ENCODE assay signal across 27 cellular contexts in genomic region chr6:97557355-97557754, GRCh38.
"Had no signal": no experiment of that assay in that cellular context is flagged by ENCODE, and none has a peak within 500 bp of the region (broad histone marks: within the 10 kb centered on the region; RNA-seq: fewer than 3 reads in every experiment).

No MANE protein-coding gene starts in this region.

- H3K4me1 ChIP-seq: esophagus muscularis mucosa, foreskin keratinocyte, gastrocnemius medialis, heart left ventricle had no signal

- H3K36me3 ChIP-seq: esophagus muscularis mucosa, gastrocnemius medialis, heart left ventricle had no signal

- H3K9me3 Mint-ChIP-seq: activated CD4-positive, alpha-beta memory T cell treated with anti-CD3 and anti-CD28 coated beads, Interleukin-2, amount 10 ng/mL, durations not matched to agents 7 days and 5 days; activated CD4-positive, alpha-beta T cell treated with anti-CD3 and anti-CD28 coated beads, Interleukin-2, amount 10 ng/mL, durations not matched to agents 7 days and 5 days; activated T-cell treated with anti-CD3 and anti-CD28 coated beads, Interleukin-2, amount 50 U/mL, for 24 hours; activated T-cell treated with anti-CD3 and anti-CD28 coated beads, Interleukin-2, amount 50 U/mL, for 72 hours had no signal

- H3K27ac ChIP-seq: esophagus muscularis mucosa, foreskin keratinocyte, gastrocnemius medialis, heart left ventricle had no signal

- H3K9me3 ChIP-seq: esophagus muscularis mucosa, gastrocnemius medialis, heart left ventricle had no signal

- H3K27ac Mint-ChIP-seq: activated CD4-positive, alpha-beta memory T cell treated with anti-CD3 and anti-CD28 coated beads, Interleukin-2, amount 10 ng/mL, durations not matched to agents 7 days and 5 days; activated CD4-positive, alpha-beta T cell treated with anti-CD3 and anti-CD28 coated beads, Interleukin-2, amount 10 ng/mL, durations not matched to agents 7 days and 5 days; activated naive CD8-positive, alpha-beta T cell; activated T-cell treated with anti-CD3 and anti-CD28 coated beads, Interleukin-2, amount 50 U/mL, for 24 hours; activated T-cell treated with anti-CD3 and anti-CD28 coated beads, Interleukin-2, amount 50 U/mL, for 72 hours; effector memory CD8-positive, alpha-beta T cell had no signal

- ATAC-seq: activated T-cell treated with anti-CD3 and anti-CD28 coated beads, Interleukin-2, amount 50 U/mL, for 72 hours; effector memory CD8-positive, alpha-beta T cell; foreskin keratinocyte; gastrocnemius medialis; heart left ventricle had no signal

- H3K4me3 ChIP-seq: esophagus muscularis mucosa, gastrocnemius medialis, heart left ventricle had no signal

- H3K4me3 Mint-ChIP-seq: activated CD4-positive, alpha-beta memory T cell treated with anti-CD3 and anti-CD28 coated beads, Interleukin-2, amount 10 ng/mL, durations not matched to agents 7 days and 5 days; activated CD4-positive, alpha-beta T cell treated with anti-CD3 and anti-CD28 coated beads, Interleukin-2, amount 10 ng/mL, durations not matched to agents 7 days and 5 days; activated naive CD8-positive, alpha-beta T cell; activated T-cell treated with anti-CD3 and anti-CD28 coated beads, Interleukin-2, amount 50 U/mL, for 24 hours; activated T-cell treated with anti-CD3 and anti-CD28 coated beads, Interleukin-2, amount 50 U/mL, for 72 hours; effector memory CD8-positive, alpha-beta T cell had no signal

- DNase-seq: activated CD4-positive, alpha-beta memory T cell treated with anti-CD3 and anti-CD28 coated beads, Interleukin-2, amount 10 ng/mL, durations not matched to agents 7 days and 5 days; activated CD4-positive, alpha-beta T cell treated with anti-CD3 and anti-CD28 coated beads for 1 hour; activated CD4-positive, alpha-beta T cell treated with anti-CD3 and anti-CD28 coated beads for 4 hours; activated CD4-positive, alpha-beta T cell treated with anti-CD3 and anti-CD28 coated beads, Interleukin-2, amount 10 ng/mL, durations not matched to agents 7 days and 5 days; activated CD4-positive, alpha-beta T cell treated with anti-CD3 and anti-CD28 coated beads, Interleukin-2, amount 50 U/mL, for 4 hours; activated CD8-positive, alpha-beta memory T cell treated with anti-CD3 and anti-CD28 coated beads, Interleukin-2, amount 50 U/mL, for 48 hours; activated gamma-delta T cell treated with Interleukin-2 at 50 U/mL for 16 hours; activated naive CD4-positive, alpha-beta T cell treated with anti-CD3 and anti-CD28 coated beads, Interleukin-2, amount 50 U/mL, for 16 hours; activated naive CD4-positive, alpha-beta T cell treated with Interleukin-2 at 50 U/mL for 16 hours; activated T-cell treated with anti-CD3 and anti-CD28 coated beads for 4 hours; activated T-cell treated with anti-CD3 and anti-CD28 coated beads, Interleukin-2, amount 50 U/mL, for 24 hours; activated T-cell treated with anti-CD3 and anti-CD28 coated beads, Interleukin-2, amount 50 U/mL, for 72 hours; amniotic stem cell; anterior cingulate cortex; caudate nucleus; cortex of kidney; dermis blood vessel endothelial cell; effector CD4-positive, alpha-beta T cell; effector memory CD8-positive, alpha-beta T cell; erythroblast; foreskin keratinocyte; gastrocnemius medialis; glutamatergic neuron; heart left ventricle; T-helper 2 cell had no signal

- H3K27me3 ChIP-seq: esophagus muscularis mucosa, foreskin keratinocyte, gastrocnemius medialis had no signal

- H3K36me3 Mint-ChIP-seq: activated naive CD8-positive, alpha-beta T cell had no signal

- H3K4me1 Mint-ChIP-seq: activated CD4-positive, alpha-beta memory T cell treated with anti-CD3 and anti-CD28 coated beads, Interleukin-2, amount 10 ng/mL, durations not matched to agents 7 days and 5 days; activated CD4-positive, alpha-beta T cell treated with anti-CD3 and anti-CD28 coated beads, Interleukin-2, amount 10 ng/mL, durations not matched to agents 7 days and 5 days had no signal

- H3K27me3 Mint-ChIP-seq: activated CD4-positive, alpha-beta memory T cell treated with anti-CD3 and anti-CD28 coated beads, Interleukin-2, amount 10 ng/mL, durations not matched to agents 7 days and 5 days; activated CD4-positive, alpha-beta T cell treated with anti-CD3 and anti-CD28 coated beads, Interleukin-2, amount 10 ng/mL, durations not matched to agents 7 days and 5 days; activated naive CD8-positive, alpha-beta T cell; activated T-cell treated with anti-CD3 and anti-CD28 coated beads, Interleukin-2, amount 50 U/mL, for 24 hours; effector memory CD8-positive, alpha-beta T cell had no signal
